Comparison of ENCODE assay signal across 29 cellular contexts in genomic region chrX:77264490-77264889, GRCh38.
"Had no signal": no experiment of that assay in that cellular context is flagged by ENCODE, and none has a peak within 500 bp of the region (broad histone marks: within the 10 kb centered on the region; RNA-seq: fewer than 3 reads in every experiment).

No MANE protein-coding gene starts in this region.

- DNase-seq: colonic mucosa; cortex of kidney; dermis blood vessel endothelial cell; dorsolateral prefrontal cortex; effector CD4-positive, alpha-beta T cell; effector CD8-positive, alpha-beta T cell; effector memory CD4-positive, alpha-beta T cell; effector memory CD8-positive, alpha-beta T cell; endodermal cell; erythroblast; esophagus squamous epithelium; foreskin fibroblast; foreskin keratinocyte; foreskin melanocyte; gastrocnemius medialis; glutamatergic neuron; head of caudate nucleus; heart left ventricle; heart right ventricle had no signal

- H3K4me2 ChIP-seq: hepatocyte had no signal

- H3K4me3 ChIP-seq: colonic mucosa, coronary artery, dorsolateral prefrontal cortex, esophagus muscularis mucosa, esophagus squamous epithelium, gastrocnemius medialis, gastroesophageal sphincter, heart left ventricle, heart right ventricle, hepatocyte had no signal

- ATAC-seq: effector memory CD8-positive, alpha-beta T cell; foreskin keratinocyte; gastrocnemius medialis; gastroesophageal sphincter; heart left ventricle; heart right ventricle had no signal

- FAIRE-seq: colon, endometrium, endothelial cell of umbilical vein, frontal cortex had no signal

- H3K79me2 ChIP-seq: hepatocyte had no signal

- H3K27ac ChIP-seq: colonic mucosa, coronary artery, dorsolateral prefrontal cortex, epithelial cell of prostate, esophagus muscularis mucosa, esophagus squamous epithelium, foreskin keratinocyte, gastrocnemius medialis, gastroesophageal sphincter, heart left ventricle, heart right ventricle, hepatocyte had no signal

- H3K36me3 ChIP-seq: colonic mucosa, esophagus muscularis mucosa, esophagus squamous epithelium, gastrocnemius medialis, gastroesophageal sphincter, heart left ventricle, heart right ventricle had no signal

- H3K27me3 Mint-ChIP-seq: dendritic cell treated with granulocyte-macrophage colony-stimulating factor and Interleukin-4, amounts not matched to agents 40 ng/mL and 50 ng/mL, for 4 days had no signal

- H3K4me1 ChIP-seq: colonic mucosa, esophagus muscularis mucosa, esophagus squamous epithelium, foreskin keratinocyte, gastrocnemius medialis, gastroesophageal sphincter, heart left ventricle, heart right ventricle had no signal

- H3K4me1 Mint-ChIP-seq: endodermal cell had no signal

- H3K9me3 ChIP-seq: colonic mucosa, gastrocnemius medialis had no signal

- H3K27me3 ChIP-seq: colonic mucosa, esophagus muscularis mucosa, esophagus squamous epithelium, foreskin keratinocyte, gastrocnemius medialis, gastroesophageal sphincter, heart left ventricle, heart right ventricle, hepatocyte had no signal

- H3K27ac Mint-ChIP-seq: dendritic cell treated with granulocyte-macrophage colony-stimulating factor and Interleukin-4, amounts not matched to agents 40 ng/mL and 50 ng/mL, for 4 days; effector memory CD8-positive, alpha-beta T cell; endodermal cell had no signal

- H2AFZ ChIP-seq: hepatocyte had no signal

- H3K4me3 Mint-ChIP-seq: dendritic cell treated with granulocyte-macrophage colony-stimulating factor and Interleukin-4, amounts not matched to agents 40 ng/mL and 50 ng/mL, for 4 days; effector memory CD8-positive, alpha-beta T cell; endodermal cell had no signal
